In the genomic region with DNA sequence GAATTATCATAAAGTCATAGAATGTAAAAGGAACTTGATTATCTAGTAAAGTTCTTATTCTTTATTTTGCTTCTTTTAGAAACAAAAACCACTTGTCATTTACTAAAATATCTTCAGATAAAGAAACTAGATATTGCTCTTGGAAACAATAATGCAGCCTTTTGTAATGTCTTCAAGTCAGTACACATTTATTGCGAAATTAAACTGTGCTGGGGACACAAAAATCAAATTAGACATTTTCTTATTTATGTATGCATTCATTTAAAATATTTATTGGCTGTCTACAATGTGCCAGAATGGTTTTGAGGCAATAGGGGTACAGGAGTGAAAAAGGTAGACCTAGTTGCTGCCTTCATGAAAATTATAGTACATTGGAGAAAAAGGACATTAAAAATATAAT, we compare ENCODE assay signal across 34 cellular contexts.
"Had no signal": no experiment of that assay in that cellular context is flagged by ENCODE, and none has a peak within 500 bp of the region (broad histone marks: within the 10 kb centered on the region; RNA-seq: fewer than 3 reads in every experiment).

No MANE protein-coding gene starts in this region.

- H3K36me3 ChIP-seq: MG63 had no signal

- H3K4me3 ChIP-seq: MG63 had no signal

- H3K9me3 ChIP-seq: MG63 had no signal

- DNase-seq: Karpas-422, MG63, MM.1S, MV-4-11, NCI-H1048, NCI-H1092, NCI-H1092 treated with DMSO at 0.1 percent for 48 hours, NCI-H1105, NCI-H1105 treated with DMSO at 0.1 percent for 48 hours, NCI-H1417, NCI-H1417 treated with DMSO at 0.1 percent for 48 hours, NCI-H1436, NCI-H1436 treated with DMSO at 0.1 percent for 48 hours, NCI-H146, NCI-H1694, NCI-H1694 treated with DMSO at 0.1 percent for 48 hours, NCI-H187, NCI-H187 treated with DMSO at 0.1 percent for 48 hours, NCI-H1930, NCI-H2029, NCI-H2029 treated with DMSO at 0.1 percent for 48 hours, NCI-H2081, NCI-H2081 treated with DMSO at 0.1 percent for 48 hours, NCI-H2107, NCI-H2171, NCI-H2171 treated with DMSO at 0.1 percent for 48 hours, NCI-H2227 treated with DMSO at 0.1 percent for 48 hours, NCI-H226, NCI-H345, NCI-H446, NCI-H446 treated with DMSO at 0.1 percent for 48 hours, NCI-H510A, NCI-H510A treated with DMSO at 0.1 percent for 48 hours, NCI-H524 had no signal

- H3K27me3 ChIP-seq: MG63 had no signal
